ENCODE assay signal across 21 cellular contexts in the genomic region with DNA sequence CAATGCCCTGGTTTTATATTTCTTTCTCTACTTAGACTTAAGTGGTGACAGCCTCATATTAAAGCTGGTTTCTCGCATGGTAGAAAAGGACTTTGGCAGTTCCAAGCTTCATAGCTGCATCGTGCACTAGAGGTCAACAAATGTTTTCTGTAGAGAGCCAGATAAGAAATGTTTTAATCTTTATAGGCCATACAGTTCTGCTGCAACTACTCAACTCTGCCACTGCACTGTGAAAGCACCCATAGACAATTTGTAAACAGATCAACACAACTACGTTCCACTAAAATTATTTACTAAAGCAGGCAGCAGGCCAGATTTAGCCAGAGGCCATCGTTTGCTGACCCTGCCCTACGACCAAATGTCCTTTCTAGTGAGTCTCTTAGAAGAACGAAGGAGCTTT.
"Had no signal": no experiment of that assay in that cellular context is flagged by ENCODE, and none has a peak within 500 bp of the region (broad histone marks: within the 10 kb centered on the region; RNA-seq: fewer than 3 reads in every experiment).

No MANE protein-coding gene starts in this region.

- H3K9me3 ChIP-seq: ascending aorta, gastrocnemius medialis, thyroid gland had no signal

- H3K4me3 Mint-ChIP-seq: activated naive CD4-positive, alpha-beta T cell treated with anti-CD3 and anti-CD28 coated beads, Interleukin-2, amount 50 U/mL, for 24 hours; activated T-cell treated with anti-CD3 and anti-CD28 coated beads, Interleukin-2, amount 50 U/mL, for 72 hours; immature natural killer cell; mesothelial cell of epicardium; natural killer cell treated with Interleukin-12 subunit alpha and Interleukin-12 subunit beta and Interleukin-15 and Interleukin-18, amount 100 ng/mL, for 72 hours; T-helper 2 cell treated with Interferon-gamma antibody and Interleukin-4, amounts not matched to agents 5 μg/mL and 100 μg/mL, for 36 hours had no signal

- H3K79me2 ChIP-seq: parathyroid adenoma had no signal

- H3K4me1 ChIP-seq: ascending aorta, gastrocnemius medialis, parathyroid adenoma had no signal

- H3K27me3 ChIP-seq: ascending aorta, gastrocnemius medialis, thyroid gland had no signal

- H3K27me3 Mint-ChIP-seq: activated naive CD4-positive, alpha-beta T cell treated with anti-CD3 and anti-CD28 coated beads, Interleukin-2, amount 50 U/mL, for 24 hours; natural killer cell treated with Interleukin-12 subunit alpha and Interleukin-12 subunit beta and Interleukin-15 and Interleukin-18, amount 100 ng/mL, for 72 hours had no signal

- DNase-seq: activated effector memory CD4-positive, alpha-beta T cell treated with anti-CD3 and anti-CD28 coated beads, Interleukin-2, amount 50 U/mL, for 16 hours; activated T-cell treated with anti-CD3 and anti-CD28 coated beads, Interleukin-2, amount 50 U/mL, for 72 hours; gastrocnemius medialis; head of caudate nucleus; immature natural killer cell; kidney glomerular epithelial cell; stimulated activated CD4-positive, alpha-beta T cell treated with anti-CD3 and anti-CD28 coated beads, Interleukin-12 subunit alpha, Interleukin-12 subunit beta, amount 100 ng/mL, for 4 hours; stimulated activated CD4-positive, alpha-beta T cell treated with anti-CD3 and anti-CD28 coated beads, Interleukin-1b, Interleukin-23, amount 100 ng/mL, for 48 hours; stimulated activated CD8-positive, alpha-beta memory T cell treated with anti-CD3 and anti-CD28 coated beads, Interleukin-4, amount 100 ng/mL, for 48 hours; stimulated activated naive CD4-positive, alpha-beta T cell treated with Interleukin-2 at 50 U/mL for 16 hours; thyroid gland had no signal

- H3K4me1 Mint-ChIP-seq: mesothelial cell of epicardium had no signal

- H2AFZ ChIP-seq: parathyroid adenoma had no signal

- H3K27ac Mint-ChIP-seq: activated naive CD4-positive, alpha-beta T cell treated with anti-CD3 and anti-CD28 coated beads, Interleukin-2, amount 50 U/mL, for 24 hours; activated T-cell treated with anti-CD3 and anti-CD28 coated beads, Interleukin-2, amount 50 U/mL, for 72 hours; mesothelial cell of epicardium; T-helper 2 cell treated with Interferon-gamma antibody and Interleukin-4, amounts not matched to agents 5 μg/mL and 100 μg/mL, for 36 hours had no signal

- FAIRE-seq: endometrium had no signal

- H3K9ac ChIP-seq: parathyroid adenoma had no signal

- ATAC-seq: activated CD4-positive, CD25-positive, alpha-beta regulatory T cell treated with anti-CD3 and anti-CD28 coated beads, Interleukin-2, amount 50 U/mL, for 24 hours; activated T-cell treated with anti-CD3 and anti-CD28 coated beads, Interleukin-2, amount 50 U/mL, for 72 hours; gastrocnemius medialis; natural killer cell treated with Interleukin-12 subunit alpha and Interleukin-12 subunit beta and Interleukin-15 and Interleukin-18, amount 100 ng/mL, for 72 hours had no signal

- H3K27ac ChIP-seq: ascending aorta, coronary artery, gastrocnemius medialis, parathyroid adenoma, thyroid gland had no signal

- H3K4me3 ChIP-seq: ascending aorta, coronary artery, gastrocnemius medialis, lung, thyroid gland had no signal

- H3K9me3 Mint-ChIP-seq: activated naive CD4-positive, alpha-beta T cell treated with anti-CD3 and anti-CD28 coated beads, Interleukin-2, amount 50 U/mL, for 24 hours; natural killer cell treated with Interleukin-12 subunit alpha and Interleukin-12 subunit beta and Interleukin-15 and Interleukin-18, amount 100 ng/mL, for 72 hours had no signal
